8 cellular contexts compared by ENCODE assay signal in genomic region chr1:37945743-37946702, GRCh38. TPM values are rescaled to one million over a fixed set of nuclear protein-coding genes. Genes with fewer than 3 reads are reported as not detected.
DNase-seq lines count a peak whose midpoint lies in the region; ATAC-seq and TF ChIP-seq lines count a peak whose summit lies in the region.

No MANE protein-coding gene starts in this region.

- TF ChIP-seq POLR2A in adrenal gland (IDR thresholded peaks at IDR 0.05), result peak in 1 of 2 donors; percentile 41

- no peaks in the 10 kb centered on the region for H3K9me3 ChIP-seq in adrenal gland (replicated peaks in 1 of 3)

- peaks cover 0 to 20% of the 10 kb centered on the region in 2 donors for H3K36me3 ChIP-seq in adrenal gland (replicated peaks in 1 of 2)

- DNase-seq in ELR (ENCODE audit: low read depth), result peak; percentile 85
- peak; percentile 30 to 45 for DNase-seq in HL-60 (ENCODE audit: low read depth in 1 of 2, low spot score in 1 of 2)
- DNase-seq in adrenal gland, result peak; percentile 56 to 86 (median 81)
- peak; percentile 67 for DNase-seq in left ventricle myocardium superior
- peak; percentile 27 for DNase-seq in pons (ENCODE audit: low spot score)
- no peak for DNase-seq in effector CD8-positive, alpha-beta T cell (lab: John Stamatoyannopoulos, UW)
- DNase-seq in NK-92 (lab: John Stamatoyannopoulos, UW; ENCODE audit: unreplicated experiment), result no peak

- WGBS in adrenal gland, 4 donors, result 8 to 57% (median 42%) methylated on average over 8 to 23 of the region's 23 CpGs

- H3K4me3 ChIP-seq in HL-60 (replicated peaks; ENCODE audit: insufficient read depth, low read length), result peak overlapping the region; percentile 79
- H3K4me3 ChIP-seq in adrenal gland, result peak overlapping the region; percentile 38 to 97 (median 72)

- TF ChIP-seq CTCF in HL-60 (IDR thresholded peaks at IDR 0.05; ENCODE audit: insufficient read depth, low read length) (no peak), adrenal gland (IDR thresholded peaks at IDR 0.05) (no peak)

- H3K27me3 ChIP-seq in HL-60 (ENCODE audit: insufficient read depth, poor library complexity, severe bottlenecking) (no peaks in the 10 kb centered on the region), adrenal gland (no peaks in the 10 kb centered on the region)

- peaks cover 15 to 18% of the 10 kb centered on the region in 2 donors for H3K4me1 ChIP-seq in adrenal gland (replicated peaks in 1 of 2)

- ATAC-seq in left ventricle myocardium superior (peak; percentile 81), GM18517 (IDR thresholded peaks at IDR 0.05; ENCODE audit: unreplicated experiment) (no peak)

- intact Hi-C loops in adrenal gland (cut with DNase I) (no loop called here), left ventricle myocardium superior (cut with micrococcal nuclease) (no loop called here)

- H3K27ac ChIP-seq in HL-60 (replicated peaks) (peak overlapping the region; percentile 73), adrenal gland (peak overlapping the region; percentile 23 to 96 (median 81))

RNA-seq across cellular contexts. Expression of gene INPP5B, which starts 0.8 kb away (rescaled TPM):
- total RNA-seq in adrenal gland, result 10 to 100 TPM; 11.6 to 32.3 (median 24.0) TPM
- polyA plus RNA-seq in adrenal gland, result 10 to 100 TPM; 10.4 to 15.7 (median 11.3) TPM
- total RNA-seq in left ventricle myocardium superior, result 12.0 TPM

RNA-seq across cellular contexts. Expression of gene SF3A3, which starts 43.8 kb away (rescaled TPM):
- 10 to 100 TPM; 30.1 to 95.9 (median 40.8) TPM for total RNA-seq in adrenal gland
- 10 to 100 TPM; 24.3 to 78.5 (median 28.2) TPM for polyA plus RNA-seq in adrenal gland
- total RNA-seq in left ventricle myocardium superior, result 28.2 TPM

RNA-seq across cellular contexts. Expression of gene FHL3, which starts 59.3 kb away (rescaled TPM):
- total RNA-seq in adrenal gland, result 10 to 100 TPM; 14.5 to 47.6 (median 23.2) TPM
- 10 to 100 TPM in 2 of 3 donors, 1 to 10 TPM in 1; 8.6 to 39.5 (median 31.5) TPM for polyA plus RNA-seq in adrenal gland
- 13.3 TPM for total RNA-seq in left ventricle myocardium superior

Comparison
In these comparisons a context has a peak if more than half of its experiments do, and no peak if none do; other contexts are left out.
1. DNase-seq: peak in ELR (single experiment), HL-60 (2 of 2), adrenal gland (7 of 7), left ventricle myocardium superior (single experiment) and pons (single experiment); none in effector CD8-positive, alpha-beta T cell (single experiment) and NK-92 (single experiment).